1 cellular context compared by ENCODE assay signal in the genomic region with DNA sequence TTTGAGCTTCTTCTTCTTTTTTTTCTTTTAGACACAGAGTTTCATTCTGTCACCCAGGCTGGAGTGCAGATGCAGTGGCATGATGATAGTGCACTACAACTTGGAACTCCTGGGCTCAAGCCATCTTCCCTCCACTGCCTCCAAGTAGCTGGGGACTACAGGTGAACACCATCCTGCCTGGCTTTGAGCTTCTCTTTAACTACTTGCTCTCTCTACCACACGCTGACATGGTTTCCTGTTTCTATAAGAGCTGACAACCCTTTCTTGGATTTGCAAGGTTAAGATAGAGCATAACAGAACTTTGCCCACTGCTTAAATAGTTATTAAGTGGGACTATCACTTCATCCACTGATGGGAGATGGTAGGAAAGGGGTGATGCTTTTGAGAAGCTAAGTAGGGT.
TF ChIP-seq lines count a peak whose summit lies in the region.

No MANE protein-coding gene starts in this region.

TF ChIP-seq in IMR-90, 13 proteins besides CTCF, POLR2A, EP300 and RAD21:
- TF ChIP-seq RCOR1 (IDR thresholded peaks at IDR 0.05; ENCODE audit: insufficient replicate concordance, low read length) = no peak
- TF ChIP-seq, protein P1, sequence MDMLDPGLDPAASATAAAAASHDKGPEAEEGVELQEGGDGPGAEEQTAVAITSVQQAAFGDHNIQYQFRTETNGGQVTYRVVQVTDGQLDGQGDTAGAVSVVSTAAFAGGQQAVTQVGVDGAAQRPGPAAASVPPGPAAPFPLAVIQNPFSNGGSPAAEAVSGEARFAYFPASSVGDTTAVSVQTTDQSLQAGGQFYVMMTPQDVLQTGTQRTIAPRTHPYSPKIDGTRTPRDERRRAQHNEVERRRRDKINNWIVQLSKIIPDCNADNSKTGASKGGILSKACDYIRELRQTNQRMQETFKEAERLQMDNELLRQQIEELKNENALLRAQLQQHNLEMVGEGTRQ (IDR thresholded peaks at IDR 0.05; ENCODE audit: low read depth, low read length) = no peak
- TF ChIP-seq, protein P2, sequence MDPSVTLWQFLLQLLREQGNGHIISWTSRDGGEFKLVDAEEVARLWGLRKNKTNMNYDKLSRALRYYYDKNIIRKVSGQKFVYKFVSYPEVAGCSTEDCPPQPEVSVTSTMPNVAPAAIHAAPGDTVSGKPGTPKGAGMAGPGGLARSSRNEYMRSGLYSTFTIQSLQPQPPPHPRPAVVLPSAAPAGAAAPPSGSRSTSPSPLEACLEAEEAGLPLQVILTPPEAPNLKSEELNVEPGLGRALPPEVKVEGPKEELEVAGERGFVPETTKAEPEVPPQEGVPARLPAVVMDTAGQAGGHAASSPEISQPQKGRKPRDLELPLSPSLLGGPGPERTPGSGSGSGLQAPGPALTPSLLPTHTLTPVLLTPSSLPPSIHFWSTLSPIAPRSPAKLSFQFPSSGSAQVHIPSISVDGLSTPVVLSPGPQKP (IDR thresholded peaks at IDR 0.05; ENCODE audit: borderline replicate concordance, low read depth, low read length) = no peak
- no peak for TF ChIP-seq SMC3 (IDR thresholded peaks at IDR 0.05; ENCODE audit: low read depth, low read length)
- no peak for TF ChIP-seq MXI1 (IDR thresholded peaks at IDR 0.05; ENCODE audit: borderline replicate concordance, low read depth, low read length)
- TF ChIP-seq FOS (IDR thresholded peaks at IDR 0.05; ENCODE audit: low read depth, low read length) = no peak
- no peak for TF ChIP-seq CHD1 (IDR thresholded peaks at IDR 0.05; ENCODE audit: low read depth, low read length)
- TF ChIP-seq MAZ (IDR thresholded peaks at IDR 0.05; ENCODE audit: borderline replicate concordance, low read depth, low read length) = no peak
- no peak for TF ChIP-seq CEBPB (IDR thresholded peaks at IDR 0.05; ENCODE audit: low read depth, low read length)
- no peak for TF ChIP-seq NFE2L2 (IDR thresholded peaks at IDR 0.05; ENCODE audit: low read depth, low read length)
- TF ChIP-seq MAFK (IDR thresholded peaks at IDR 0.05; ENCODE audit: low read depth, low read length) = no peak
- no peak for TF ChIP-seq BHLHE40 (IDR thresholded peaks at IDR 0.05; ENCODE audit: low read depth, low read length)
- no peak for TF ChIP-seq RFX5 (IDR thresholded peaks at IDR 0.05; ENCODE audit: low read depth, low read length)
